ENCODE assay signal across 17 cellular contexts in the genomic region with DNA sequence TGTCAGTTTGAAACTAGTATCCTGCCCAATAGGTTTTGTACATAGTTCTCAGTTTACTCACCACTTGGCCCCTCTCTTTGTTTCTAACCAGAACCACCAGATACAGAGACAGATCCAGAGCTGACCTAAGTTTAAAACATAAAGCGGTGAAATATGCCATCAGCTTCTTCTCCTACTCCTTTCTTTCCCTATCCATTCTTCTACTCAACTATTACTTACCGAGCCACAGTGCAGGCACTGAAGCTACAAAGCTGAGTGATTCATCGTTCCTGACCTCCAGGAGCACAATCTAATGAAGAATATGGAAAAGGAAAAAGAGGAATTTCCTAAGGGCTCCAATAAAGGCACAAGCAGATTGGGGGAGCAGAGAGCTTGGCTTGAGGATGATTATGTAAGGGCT.
A peak's percentile ranks its signal among the peaks of the same experiment; 100 is the strongest.
DNase-seq lines count a peak whose midpoint lies in the region; TF ChIP-seq lines count a peak whose summit lies in the region.
"Had no signal": no experiment of that assay in that cellular context is flagged by ENCODE, and none has a peak within 500 bp of the region (broad histone marks: within the 10 kb centered on the region; RNA-seq: fewer than 3 reads in every experiment).

No MANE protein-coding gene starts in this region.

- H3K27ac Mint-ChIP-seq in HFFc6 (peak overlapping the region; percentile 10; the same call in 1 of the 2 replicates), osteocyte (ENCODE audit: unreplicated experiment) (no peak overlapping the region)
- H3K27ac Mint-ChIP-seq: CD4-positive, CD25-positive, alpha-beta regulatory T cell had no signal

- H3K36me3 ChIP-seq in tibial artery = no peaks in the 10 kb centered on the region

- H3K36me3 Mint-ChIP-seq in HFFc6 (ENCODE audit: low read depth) (no peaks in the 10 kb centered on the region), osteocyte (ENCODE audit: unreplicated experiment) (peaks cover 4% of the 10 kb centered on the region)

- H3K9me3 Mint-ChIP-seq in HFFc6 = no peaks in the 10 kb centered on the region
- H3K9me3 Mint-ChIP-seq in osteocyte (ENCODE audit: unreplicated experiment) = no peaks in the 10 kb centered on the region

- H3K27me3 Mint-ChIP-seq in HFFc6 (ENCODE audit: insufficient read depth) (no peaks in the 10 kb centered on the region), osteocyte (ENCODE audit: unreplicated experiment) (no peaks in the 10 kb centered on the region)
- H3K27me3 Mint-ChIP-seq: CD4-positive, CD25-positive, alpha-beta regulatory T cell had no signal

- TF ChIP-seq CTCF in HFFc6 (IDR thresholded peaks at IDR 0.05) = no peak
- TF ChIP-seq CTCF in tibial artery (IDR thresholded peaks at IDR 0.05) = no peak
- TF ChIP-seq CTCF in osteocyte (IDR thresholded peaks at IDR 0.05) = no peak

- no peaks in the 10 kb centered on the region for H3K27me3 ChIP-seq in tibial artery

- DNase-seq in HFFc6 (no peak), astrocyte of the hippocampus (ENCODE audit: low read depth, low spot score) (peak; percentile 44), iris pigment epithelial cell (ENCODE audit: low read depth) (peak; percentile 21), tibial artery (no peak), GM19238 (ENCODE audit: insufficient read length, low spot score) (no peak), AML-193 (lab: John Stamatoyannopoulos, UW) (no peak), osteocyte (ENCODE audit: extremely low spot score, unreplicated experiment) (no peak)
- DNase-seq: CD4-positive, CD25-positive, alpha-beta regulatory T cell; GDM1; GOT3; KBM-7; NCI-H1092; NCI-H1694; NCI-H2107; NCI-H446 treated with DMSO at 0.1 percent for 48 hours; NCI-H748 treated with DMSO at 0.1 percent for 48 hours had no signal

- intact Hi-C loops in tibial artery (cut with DNase I; ENCODE audit: low total_unique reads) = loop anchor here (10.0 kb wide), 1 partner anchor 61 kb away; no protein-coding TSS in a partner anchor

- H3K9me3 ChIP-seq in tibial artery = no peaks in the 10 kb centered on the region

- H3K4me3 Mint-ChIP-seq in HFFc6 (no peak overlapping the region), osteocyte (ENCODE audit: unreplicated experiment) (no peak overlapping the region)
- H3K4me3 Mint-ChIP-seq: CD4-positive, CD25-positive, alpha-beta regulatory T cell had no signal

- H3K4me1 ChIP-seq in tibial artery = peaks cover 0 to 66% (median 18%) of the 10 kb centered on the region in 4 donors

- H3K4me3 ChIP-seq in tibial artery = no peak overlapping the region
- H3K4me3 ChIP-seq: PC-9 had no signal

- peaks cover 40% of the 10 kb centered on the region for H3K4me1 Mint-ChIP-seq in HFFc6 (ENCODE audit: low read depth)
- H3K4me1 Mint-ChIP-seq in osteocyte (ENCODE audit: unreplicated experiment) = peaks cover 8% of the 10 kb centered on the region
- H3K4me1 Mint-ChIP-seq: CD4-positive, CD25-positive, alpha-beta regulatory T cell had no signal

- H3K27ac ChIP-seq in tibial artery = peak overlapping the region; percentile 27 to 59
- H3K27ac ChIP-seq: PC-9 had no signal

Comparison
In these comparisons a context has a peak if more than half of its experiments do, and no peak if none do; other contexts are left out.
1. DNase-seq: peak in astrocyte of the hippocampus (single experiment) and iris pigment epithelial cell (single experiment); none in HFFc6 (single experiment), tibial artery (0 of 2), GM19238 (single experiment), AML-193 (0 of 2) and osteocyte (single experiment).